ENCODE assay signal across 8 cellular contexts in genomic region chr16:67227567-67227921, GRCh38. TPM values are rescaled to one million over a fixed set of nuclear protein-coding genes. Genes with fewer than 3 reads are reported as not detected.
DNase-seq lines count a peak whose midpoint lies in the region; ATAC-seq and TF ChIP-seq lines count a peak whose summit lies in the region.

No MANE protein-coding gene starts in this region.

- peaks cover 39% of the 10 kb centered on the region for H3K36me3 ChIP-seq in BE2C

- H3K4me1 ChIP-seq in BE2C: no peaks in the 10 kb centered on the region; the same call in none of the 2 replicates

- no peaks in the 10 kb centered on the region for H3K9me3 ChIP-seq in BE2C

- no peaks in the 10 kb centered on the region for H3K27me3 Mint-ChIP-seq in effector memory CD8-positive, alpha-beta T cell
- peaks cover 14% of the 10 kb centered on the region for H3K27me3 Mint-ChIP-seq in nephron progenitor cell (ENCODE audit: low read depth, poor library complexity)

- no peak for ATAC-seq in effector memory CD8-positive, alpha-beta T cell (replicated peaks)
- no peak for ATAC-seq in HG03439 (IDR thresholded peaks at IDR 0.05; ENCODE audit: unreplicated experiment)

- DNase-seq in BE2C (no peak), NB4 (ENCODE audit: low read depth) (no peak), nephron progenitor cell (no peak), kidney tubule cell (ENCODE audit: low spot score) (no peak), epidermal melanocyte (ENCODE audit: insufficient read length, low spot score) (no peak)
- no peak for DNase-seq in effector memory CD8-positive, alpha-beta T cell
- no peak for DNase-seq in stimulated activated CD4-positive, alpha-beta T cell treated with anti-CD3 and anti-CD28 coated beads, Interleukin-4, amount 100 ng/mL, for 24 hours

- H3K4me3 Mint-ChIP-seq in effector memory CD8-positive, alpha-beta T cell: peak overlapping the region; percentile 97 to 99
- H3K4me3 Mint-ChIP-seq in nephron progenitor cell: peak overlapping the region; percentile 100

- no peak for TF ChIP-seq POLR2A in NB4 (IDR thresholded peaks at IDR 0.05; ENCODE audit: extremely low read depth, insufficient read length)

- peaks cover 28 to 34% of the 10 kb centered on the region in 2 donors for H3K4me1 Mint-ChIP-seq in effector memory CD8-positive, alpha-beta T cell (ENCODE audit: low read depth in 2 of 2)
- peaks cover 28% of the 10 kb centered on the region for H3K4me1 Mint-ChIP-seq in nephron progenitor cell

- H3K27me3 ChIP-seq in BE2C: no peaks in the 10 kb centered on the region

- TF ChIP-seq CTCF in BE2C (IDR thresholded peaks at IDR 0.05; ENCODE audit: low read depth, low read length) (no peak), NB4 (IDR thresholded peaks at IDR 0.05; ENCODE audit: low read depth, low read length) (no peak), nephron progenitor cell (IDR thresholded peaks at IDR 0.05) (no peak)

- H3K27ac Mint-ChIP-seq in effector memory CD8-positive, alpha-beta T cell: peak overlapping the region; percentile 97 to 98
- peak overlapping the region; percentile 97 for H3K27ac Mint-ChIP-seq in nephron progenitor cell

- H3K4me3 ChIP-seq in BE2C (ENCODE audit: low read depth, low read length) (peak overlapping the region; percentile 99), NB4 (ENCODE audit: low read depth, low read length) (peak overlapping the region; percentile 81)

- H3K36me3 Mint-ChIP-seq in effector memory CD8-positive, alpha-beta T cell (ENCODE audit: insufficient read depth): peaks cover 56% of the 10 kb centered on the region
- peaks cover 22% of the 10 kb centered on the region for H3K36me3 Mint-ChIP-seq in nephron progenitor cell (ENCODE audit: low read depth)

- no peaks in the 10 kb centered on the region for H3K9me3 Mint-ChIP-seq in effector memory CD8-positive, alpha-beta T cell
- no peaks in the 10 kb centered on the region for H3K9me3 Mint-ChIP-seq in nephron progenitor cell

RNA-seq across cellular contexts. Expression of gene TMEM208, which starts 0.6 kb away (rescaled TPM):
- polyA plus RNA-seq in BE2C (2012; ENCODE audit: insufficient read depth, insufficient read length, low read depth): 298 TPM

RNA-seq across cellular contexts. Expression of gene FHOD1, which starts 19.7 kb away (rescaled TPM):
- 37.9 TPM for polyA plus RNA-seq in BE2C (2012; ENCODE audit: insufficient read depth, insufficient read length, low read depth)

RNA-seq across cellular contexts. Expression of gene SLC9A5, which starts 21.2 kb away (rescaled TPM):
- 3.1 TPM for polyA plus RNA-seq in BE2C (2012; ENCODE audit: insufficient read depth, insufficient read length, low read depth)

RNA-seq across cellular contexts. Expression of gene ELMO3, which starts 28.6 kb away (rescaled TPM):
- 7.8 TPM for polyA plus RNA-seq in BE2C (2012; ENCODE audit: insufficient read depth, insufficient read length, low read depth)

RNA-seq across cellular contexts. Expression of gene E2F4, which starts 35.6 kb away (rescaled TPM):
- polyA plus RNA-seq in BE2C (2012; ENCODE audit: insufficient read depth, insufficient read length, low read depth): 278 TPM
